Comparison of ENCODE assay signal across 1 cellular context in the genomic region with DNA sequence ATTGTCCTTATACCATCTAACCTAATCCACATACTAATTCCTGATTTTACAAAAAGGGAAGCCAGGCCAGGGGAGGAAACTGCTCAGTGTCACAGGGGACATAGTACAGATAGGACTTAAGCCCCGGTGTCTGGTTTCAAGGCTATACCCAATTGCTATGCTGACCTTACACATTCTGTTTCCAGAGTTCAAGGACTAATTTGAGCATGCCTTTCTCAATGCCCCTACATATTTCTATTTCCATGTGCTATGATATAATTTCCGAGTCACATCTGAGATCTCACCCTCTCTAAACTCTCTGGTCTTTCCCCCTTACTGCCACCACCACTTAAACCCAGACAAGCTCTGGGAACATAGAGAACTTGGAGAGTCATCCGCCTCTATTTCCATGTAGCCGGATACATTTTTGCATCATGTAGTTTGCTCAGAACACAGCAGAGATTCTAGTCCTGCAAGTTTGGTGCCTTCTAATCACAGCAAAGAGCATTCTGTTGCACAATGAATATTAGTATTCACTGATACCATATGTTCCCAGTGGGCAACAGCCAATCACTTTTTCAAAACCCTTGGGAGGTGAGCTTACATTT.
TF ChIP-seq lines count a peak whose summit lies in the region.

No MANE protein-coding gene starts in this region.

TF ChIP-seq in HepG2, 621 proteins besides CTCF, POLR2A, EP300 and RAD21 (continued from another document and continues in another):
- no peak for TF ChIP-seq ZNF883 (CRISPR knock-in tag; IDR thresholded peaks at IDR 0.05; ENCODE audit: not compliant biosample characterization)
- no peak for TF ChIP-seq FOXK2 (IDR thresholded peaks at IDR 0.05)
- TF ChIP-seq NCOA2 (CRISPR knock-in tag; IDR thresholded peaks at IDR 0.05): peak; percentile 86
- TF ChIP-seq SMYD3 (CRISPR knock-in tag; IDR thresholded peaks at IDR 0.05): no peak; the same call in 1 of the 2 replicates
- no peak for TF ChIP-seq MTA1 (CRISPR knock-in tag; IDR thresholded peaks at IDR 0.05; ENCODE audit: borderline replicate concordance)
- TF ChIP-seq FOXO4 (CRISPR knock-in tag; conservative IDR thresholded peaks at IDR 0.05): no peak
- TF ChIP-seq HNRNPH1 (optimal IDR thresholded peaks at IDR 0.05; ENCODE audit: low read depth, low read length): no peak
- TF ChIP-seq, protein P1, sequence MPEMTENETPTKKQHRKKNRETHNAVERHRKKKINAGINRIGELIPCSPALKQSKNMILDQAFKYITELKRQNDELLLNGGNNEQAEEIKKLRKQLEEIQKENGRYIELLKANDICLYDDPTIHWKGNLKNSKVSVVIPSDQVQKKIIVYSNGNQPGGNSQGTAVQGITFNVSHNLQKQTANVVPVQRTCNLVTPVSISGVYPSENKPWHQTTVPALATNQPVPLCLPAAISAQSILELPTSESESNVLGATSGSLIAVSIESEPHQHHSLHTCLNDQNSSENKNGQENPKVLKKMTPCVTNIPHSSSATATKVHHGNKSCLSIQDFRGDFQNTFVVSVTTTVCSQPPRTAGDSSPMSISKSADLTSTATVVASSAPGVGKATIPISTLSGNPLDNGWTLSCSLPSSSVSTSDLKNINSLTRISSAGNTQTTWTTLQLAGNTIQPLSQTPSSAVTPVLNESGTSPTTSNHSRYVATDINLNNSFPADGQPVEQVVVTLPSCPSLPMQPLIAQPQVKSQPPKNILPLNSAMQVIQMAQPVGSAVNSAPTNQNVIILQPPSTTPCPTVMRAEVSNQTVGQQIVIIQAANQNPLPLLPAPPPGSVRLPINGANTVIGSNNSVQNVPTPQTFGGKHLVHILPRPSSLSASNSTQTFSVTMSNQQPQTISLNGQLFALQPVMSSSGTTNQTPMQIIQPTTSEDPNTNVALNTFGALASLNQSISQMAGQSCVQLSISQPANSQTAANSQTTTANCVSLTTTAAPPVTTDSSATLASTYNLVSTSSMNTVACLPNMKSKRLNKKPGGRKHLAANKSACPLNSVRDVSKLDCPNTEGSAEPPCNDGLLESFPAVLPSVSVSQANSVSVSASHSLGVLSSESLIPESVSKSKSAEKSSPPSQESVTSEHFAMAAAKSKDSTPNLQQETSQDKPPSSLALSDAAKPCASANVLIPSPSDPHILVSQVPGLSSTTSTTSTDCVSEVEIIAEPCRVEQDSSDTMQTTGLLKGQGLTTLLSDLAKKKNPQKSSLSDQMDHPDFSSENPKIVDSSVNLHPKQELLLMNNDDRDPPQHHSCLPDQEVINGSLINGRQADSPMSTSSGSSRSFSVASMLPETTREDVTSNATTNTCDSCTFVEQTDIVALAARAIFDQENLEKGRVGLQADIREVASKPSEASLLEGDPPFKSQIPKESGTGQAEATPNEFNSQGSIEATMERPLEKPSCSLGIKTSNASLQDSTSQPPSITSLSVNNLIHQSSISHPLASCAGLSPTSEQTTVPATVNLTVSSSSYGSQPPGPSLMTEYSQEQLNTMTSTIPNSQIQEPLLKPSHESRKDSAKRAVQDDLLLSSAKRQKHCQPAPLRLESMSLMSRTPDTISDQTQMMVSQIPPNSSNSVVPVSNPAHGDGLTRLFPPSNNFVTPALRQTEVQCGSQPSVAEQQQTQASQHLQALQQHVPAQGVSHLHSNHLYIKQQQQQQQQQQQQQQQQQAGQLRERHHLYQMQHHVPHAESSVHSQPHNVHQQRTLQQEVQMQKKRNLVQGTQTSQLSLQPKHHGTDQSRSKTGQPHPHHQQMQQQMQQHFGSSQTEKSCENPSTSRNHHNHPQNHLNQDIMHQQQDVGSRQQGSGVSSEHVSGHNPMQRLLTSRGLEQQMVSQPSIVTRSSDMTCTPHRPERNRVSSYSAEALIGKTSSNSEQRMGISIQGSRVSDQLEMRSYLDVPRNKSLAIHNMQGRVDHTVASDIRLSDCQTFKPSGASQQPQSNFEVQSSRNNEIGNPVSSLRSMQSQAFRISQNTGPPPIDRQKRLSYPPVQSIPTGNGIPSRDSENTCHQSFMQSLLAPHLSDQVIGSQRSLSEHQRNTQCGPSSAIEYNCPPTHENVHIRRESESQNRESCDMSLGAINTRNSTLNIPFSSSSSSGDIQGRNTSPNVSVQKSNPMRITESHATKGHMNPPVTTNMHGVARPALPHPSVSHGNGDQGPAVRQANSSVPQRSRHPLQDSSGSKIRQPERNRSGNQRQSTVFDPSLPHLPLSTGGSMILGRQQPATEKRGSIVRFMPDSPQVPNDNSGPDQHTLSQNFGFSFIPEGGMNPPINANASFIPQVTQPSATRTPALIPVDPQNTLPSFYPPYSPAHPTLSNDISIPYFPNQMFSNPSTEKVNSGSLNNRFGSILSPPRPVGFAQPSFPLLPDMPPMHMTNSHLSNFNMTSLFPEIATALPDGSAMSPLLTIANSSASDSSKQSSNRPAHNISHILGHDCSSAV (CRISPR knock-in tag; IDR thresholded peaks at IDR 0.05; ENCODE audit: borderline replicate concordance): no peak
- TF ChIP-seq ZNF468 (CRISPR knock-in tag; IDR thresholded peaks at IDR 0.05): no peak
- TF ChIP-seq ZNF572 (CRISPR knock-in tag; IDR thresholded peaks at IDR 0.05): no peak
- no peak for TF ChIP-seq SP1 (IDR thresholded peaks at IDR 0.05)
- TF ChIP-seq SP1 (CRISPR knock-in tag; IDR thresholded peaks at IDR 0.05): no peak
- no peak for TF ChIP-seq ZBTB42 (CRISPR knock-in tag; IDR thresholded peaks at IDR 0.05)
- no peak for TF ChIP-seq ZNF720 (CRISPR knock-in tag; IDR thresholded peaks at IDR 0.05)
- TF ChIP-seq MAFG (CRISPR knock-in tag; IDR thresholded peaks at IDR 0.05): no peak
- no peak for TF ChIP-seq ZBTB25 (CRISPR knock-in tag; IDR thresholded peaks at IDR 0.05)
- no peak for TF ChIP-seq PLSCR1 (CRISPR knock-in tag; IDR thresholded peaks at IDR 0.05; ENCODE audit: borderline replicate concordance)
- TF ChIP-seq HES4 (CRISPR knock-in tag; IDR thresholded peaks at IDR 0.05; ENCODE audit: borderline replicate concordance): no peak
- TF ChIP-seq HOXA5 (CRISPR knock-in tag; IDR thresholded peaks at IDR 0.05): 0 out of 2 replicates have a peak, but pooled peaks have one; percentile 63
- no peak for TF ChIP-seq EEA1 (CRISPR knock-in tag; IDR thresholded peaks at IDR 0.05; ENCODE audit: borderline replicate concordance)
- TF ChIP-seq SRSF4 (IDR thresholded peaks at IDR 0.05; ENCODE audit: low read depth, low read length, poor library complexity, severe bottlenecking): no peak
- TF ChIP-seq ERF (CRISPR knock-in tag; IDR thresholded peaks at IDR 0.05): peak; percentile 46; the same call in 1 of the 2 replicates
- no peak for TF ChIP-seq ZNF530 (CRISPR knock-in tag; IDR thresholded peaks at IDR 0.05; ENCODE audit: low read depth)
- TF ChIP-seq ZNF503 (CRISPR knock-in tag; IDR thresholded peaks at IDR 0.05): 0 out of 2 replicates have a peak, but pooled peaks have one; percentile 58
- TF ChIP-seq GPN1 (CRISPR knock-in tag; IDR thresholded peaks at IDR 0.05; ENCODE audit: borderline replicate concordance): no peak
- no peak for TF ChIP-seq HMGA1 (CRISPR knock-in tag; conservative IDR thresholded peaks at IDR 0.05)
- TF ChIP-seq MED13 (CRISPR knock-in tag; IDR thresholded peaks at IDR 0.05): no peak
- no peak for TF ChIP-seq ZBTB8A (CRISPR knock-in tag; IDR thresholded peaks at IDR 0.05; ENCODE audit: borderline replicate concordance, low read depth)
- no peak for TF ChIP-seq GATA4 (IDR thresholded peaks at IDR 0.05; ENCODE audit: borderline replicate concordance, low read depth)
- TF ChIP-seq KDM6A (CRISPR knock-in tag; IDR thresholded peaks at IDR 0.05; ENCODE audit: low read depth): 0 out of 2 replicates have a peak, but pooled peaks have one; percentile 65
- TF ChIP-seq ZNF879 (CRISPR knock-in tag; IDR thresholded peaks at IDR 0.05): no peak
- no peak for TF ChIP-seq ZFP90 (CRISPR knock-in tag; IDR thresholded peaks at IDR 0.05; ENCODE audit: borderline replicate concordance)
- TF ChIP-seq AKAP8 (CRISPR knock-in tag; IDR thresholded peaks at IDR 0.05): no peak
- TF ChIP-seq SIN3A (IDR thresholded peaks at IDR 0.05; ENCODE audit: borderline replicate concordance, low read depth, low read length): no peak
- no peak for TF ChIP-seq ZNF33B (CRISPR knock-in tag; IDR thresholded peaks at IDR 0.05)
- TF ChIP-seq PRMT3 (CRISPR knock-in tag; IDR thresholded peaks at IDR 0.05; ENCODE audit: borderline replicate concordance, low read depth): no peak
- TF ChIP-seq SATB2 (CRISPR knock-in tag; IDR thresholded peaks at IDR 0.05): no peak
- TF ChIP-seq ZNF703 (CRISPR knock-in tag; IDR thresholded peaks at IDR 0.05; ENCODE audit: borderline replicate concordance): no peak
- no peak for TF ChIP-seq TCF12 (IDR thresholded peaks at IDR 0.05)
- no peak for TF ChIP-seq TCF12 (CRISPR knock-in tag; IDR thresholded peaks at IDR 0.05)
- 0 out of 2 replicates have a peak, but pooled peaks have one; percentile 29 for TF ChIP-seq HOXD1 (CRISPR knock-in tag; IDR thresholded peaks at IDR 0.05)
- no peak for TF ChIP-seq AGO2 (optimal IDR thresholded peaks at IDR 0.05; ENCODE audit: low read depth, low read length)
- TF ChIP-seq DMAP1 (CRISPR knock-in tag; IDR thresholded peaks at IDR 0.05): peak; percentile 21; the same call in 1 of the 2 replicates
- TF ChIP-seq, protein P2, sequence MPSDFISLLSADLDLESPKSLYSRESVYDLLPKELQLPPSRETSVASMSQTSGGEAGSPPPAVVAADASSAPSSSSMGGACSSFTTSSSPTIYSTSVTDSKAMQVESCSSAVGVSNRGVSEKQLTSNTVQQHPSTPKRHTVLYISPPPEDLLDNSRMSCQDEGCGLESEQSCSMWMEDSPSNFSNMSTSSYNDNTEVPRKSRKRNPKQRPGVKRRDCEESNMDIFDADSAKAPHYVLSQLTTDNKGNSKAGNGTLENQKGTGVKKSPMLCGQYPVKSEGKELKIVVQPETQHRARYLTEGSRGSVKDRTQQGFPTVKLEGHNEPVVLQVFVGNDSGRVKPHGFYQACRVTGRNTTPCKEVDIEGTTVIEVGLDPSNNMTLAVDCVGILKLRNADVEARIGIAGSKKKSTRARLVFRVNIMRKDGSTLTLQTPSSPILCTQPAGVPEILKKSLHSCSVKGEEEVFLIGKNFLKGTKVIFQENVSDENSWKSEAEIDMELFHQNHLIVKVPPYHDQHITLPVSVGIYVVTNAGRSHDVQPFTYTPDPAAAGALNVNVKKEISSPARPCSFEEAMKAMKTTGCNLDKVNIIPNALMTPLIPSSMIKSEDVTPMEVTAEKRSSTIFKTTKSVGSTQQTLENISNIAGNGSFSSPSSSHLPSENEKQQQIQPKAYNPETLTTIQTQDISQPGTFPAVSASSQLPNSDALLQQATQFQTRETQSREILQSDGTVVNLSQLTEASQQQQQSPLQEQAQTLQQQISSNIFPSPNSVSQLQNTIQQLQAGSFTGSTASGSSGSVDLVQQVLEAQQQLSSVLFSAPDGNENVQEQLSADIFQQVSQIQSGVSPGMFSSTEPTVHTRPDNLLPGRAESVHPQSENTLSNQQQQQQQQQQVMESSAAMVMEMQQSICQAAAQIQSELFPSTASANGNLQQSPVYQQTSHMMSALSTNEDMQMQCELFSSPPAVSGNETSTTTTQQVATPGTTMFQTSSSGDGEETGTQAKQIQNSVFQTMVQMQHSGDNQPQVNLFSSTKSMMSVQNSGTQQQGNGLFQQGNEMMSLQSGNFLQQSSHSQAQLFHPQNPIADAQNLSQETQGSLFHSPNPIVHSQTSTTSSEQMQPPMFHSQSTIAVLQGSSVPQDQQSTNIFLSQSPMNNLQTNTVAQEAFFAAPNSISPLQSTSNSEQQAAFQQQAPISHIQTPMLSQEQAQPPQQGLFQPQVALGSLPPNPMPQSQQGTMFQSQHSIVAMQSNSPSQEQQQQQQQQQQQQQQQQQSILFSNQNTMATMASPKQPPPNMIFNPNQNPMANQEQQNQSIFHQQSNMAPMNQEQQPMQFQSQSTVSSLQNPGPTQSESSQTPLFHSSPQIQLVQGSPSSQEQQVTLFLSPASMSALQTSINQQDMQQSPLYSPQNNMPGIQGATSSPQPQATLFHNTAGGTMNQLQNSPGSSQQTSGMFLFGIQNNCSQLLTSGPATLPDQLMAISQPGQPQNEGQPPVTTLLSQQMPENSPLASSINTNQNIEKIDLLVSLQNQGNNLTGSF (CRISPR knock-in tag; IDR thresholded peaks at IDR 0.05): no peak
